In genomic region chr1:166705376-166706289, GRCh38 we compare ENCODE assay signal across 13 cellular contexts.
"Had no signal": no experiment of that assay in that cellular context is flagged by ENCODE, and none has a peak within 500 bp of the region (broad histone marks: within the 10 kb centered on the region; RNA-seq: fewer than 3 reads in every experiment).

No MANE protein-coding gene starts in this region.

- H3K4me1 ChIP-seq: ascending aorta, gastroesophageal sphincter, heart right ventricle, vagina had no signal

- H3K36me3 ChIP-seq: ascending aorta, esophagus muscularis mucosa, gastroesophageal sphincter, heart right ventricle, vagina had no signal

- H3K4me3 ChIP-seq: ascending aorta, esophagus muscularis mucosa, gastroesophageal sphincter, heart right ventricle, mucosa of descending colon, vagina had no signal

- H3K9me3 ChIP-seq: ascending aorta, esophagus muscularis mucosa, gastroesophageal sphincter, heart right ventricle, mucosa of descending colon, vagina had no signal

- H3K27me3 ChIP-seq: ascending aorta, heart right ventricle, vagina had no signal

- ATAC-seq: gastroesophageal sphincter, heart right ventricle, mucosa of descending colon, T-cell had no signal

- H3K27ac ChIP-seq: ascending aorta, esophagus muscularis mucosa, gastroesophageal sphincter, heart right ventricle, vagina had no signal

- DNase-seq: activated CD4-positive, alpha-beta T cell treated with anti-CD3 and anti-CD28 coated beads, Interleukin-2, amount 50 U/mL, for 4 hours; activated CD4-positive, CD25-positive, alpha-beta regulatory T cell treated with anti-CD3 and anti-CD28 coated beads, Interleukin-2, amount 50 U/mL, for 72 hours; cortex of kidney; heart right ventricle; mucosa of descending colon; naive B cell; stimulated activated CD4-positive, alpha-beta T cell treated with anti-CD3 and anti-CD28 coated beads, Interleukin-2, amount 100 ng/mL, for 24 hours; T-cell; trophoblast cell had no signal
